Comparison of ENCODE assay signal across 13 cellular contexts in genomic region chr7:88759956-88760515, GRCh38. TPM values are rescaled to one million over a fixed set of nuclear protein-coding genes. Genes with fewer than 3 reads are reported as not detected.
DNase-seq lines count a peak whose midpoint lies in the region; ATAC-seq and TF ChIP-seq lines count a peak whose summit lies in the region.
"Had no signal": no experiment of that assay in that cellular context is flagged by ENCODE, and none has a peak within 500 bp of the region (broad histone marks: within the 10 kb centered on the region; RNA-seq: fewer than 3 reads in every experiment).

No MANE protein-coding gene starts in this region.

- H3K4me3 ChIP-seq in gastroesophageal sphincter, result peak overlapping the region in 1 of 2 donors; percentile 47

- peaks cover 2 to 15% (median 5%) of the 10 kb centered on the region in 3 donors for H3K4me1 Mint-ChIP-seq in T-cell

- no peak overlapping the region for H3K27ac ChIP-seq in gastroesophageal sphincter
- H3K27ac ChIP-seq: transverse colon had no signal

- no peaks in the 10 kb centered on the region for H3K36me3 Mint-ChIP-seq in T-cell
- H3K36me3 Mint-ChIP-seq: naive B cell had no signal

- peaks cover 36 to 54% of the 10 kb centered on the region in 2 donors for H3K27me3 Mint-ChIP-seq in T-cell

- H3K27me3 ChIP-seq in gastroesophageal sphincter, result peaks cover 59% of the 10 kb centered on the region

- DNase-seq in NCI-H69 (lab: John Stamatoyannopoulos, UW), result peak; percentile 60
- peak; percentile 9 for DNase-seq in pons (ENCODE audit: low spot score)
- DNase-seq in iPS-NIHi11 (ENCODE audit: low spot score), result no peak
- no peak for DNase-seq in T-cell
- no peak for DNase-seq in GM10266 (ENCODE audit: extremely low spot score)
- DNase-seq: cerebellar nuclear complex; naive B cell; NCI-H526 treated with DMSO at 0.1 percent for 48 hours; stimulated activated CD4-positive, alpha-beta T cell treated with anti-CD3 and anti-CD28 coated beads, Interleukin-2, amount 100 ng/mL, for 48 hours had no signal

- POLR2A ChIA-PET in T-cell (lab: Charles Lee), result no interaction called here

- no peaks in the 10 kb centered on the region for H3K36me3 ChIP-seq in gastroesophageal sphincter

- CTCF ChIA-PET in T-cell (lab: Charles Lee), result no interaction called here

- ATAC-seq in GM18907 (IDR thresholded peaks at IDR 0.05; ENCODE audit: unreplicated experiment) (peak; percentile 22), gastroesophageal sphincter (peak; percentile 22), HG03095 (IDR thresholded peaks at IDR 0.05; ENCODE audit: unreplicated experiment) (no peak), T-cell (replicated peaks in 1 of 4) (no peak)

- WGBS in gastroesophageal sphincter (ENCODE audit: low coverage in 1 of 2), 2 donors, result 21 to 29% methylated on average over 12 to 13 of the region's 17 CpGs

- no peak overlapping the region for H3K27ac Mint-ChIP-seq in T-cell
- H3K27ac Mint-ChIP-seq: naive B cell had no signal

- TF ChIP-seq POLR2A in gastroesophageal sphincter (IDR thresholded peaks at IDR 0.05), result no peak

- TF ChIP-seq CTCF in gastroesophageal sphincter (IDR thresholded peaks at IDR 0.05), result no peak
- TF ChIP-seq CTCF in GM10266 (IDR thresholded peaks at IDR 0.05; ENCODE audit: control insufficient read depth, insufficient read depth, low read depth, missing control alignments), result no peak

- peaks cover 0 to 17% (median 16%) of the 10 kb centered on the region in 3 donors for H3K4me1 ChIP-seq in gastroesophageal sphincter

- H3K9me3 ChIP-seq in gastroesophageal sphincter, result no peaks in the 10 kb centered on the region
- H3K9me3 ChIP-seq: transverse colon had no signal

- TF ChIP-seq EP300 in gastroesophageal sphincter (IDR thresholded peaks at IDR 0.05), result no peak

- peak overlapping the region in 1 of 3 donors; percentile 29 for H3K4me3 Mint-ChIP-seq in T-cell
- H3K4me3 Mint-ChIP-seq: naive B cell had no signal

- no peaks in the 10 kb centered on the region for H3K9me3 Mint-ChIP-seq in T-cell

RNA-seq across cellular contexts. Expression of gene ZNF804B, which starts 0.5 kb away (rescaled TPM):
- under 1 TPM in 1 of 4 donors, not detected in 3; 0.13 TPM for total RNA-seq in gastroesophageal sphincter
- not detected for total RNA-seq in T-cell
- total RNA-seq: transverse colon had no signal

RNA-seq across cellular contexts. Expression of gene TEX47, which starts 35.5 kb away (rescaled TPM):
- not detected for total RNA-seq in gastroesophageal sphincter
- not detected for total RNA-seq in T-cell
- total RNA-seq: transverse colon had no signal

Comparison
In these comparisons a context has a peak if more than half of its experiments do, and no peak if none do; other contexts are left out.
1. ATAC-seq: peak in GM18907 (single experiment) and gastroesophageal sphincter (single experiment); none in HG03095 (single experiment) and T-cell (0 of 4).
2. DNase-seq: peak in NCI-H69 (single experiment) and pons (single experiment); none in iPS-NIHi11 (single experiment), T-cell (0 of 34) and GM10266 (single experiment).